Comparison of ENCODE assay signal across 8 cellular contexts in genomic region chr15:84570164-84570692, GRCh38. TPM values are rescaled to one million over a fixed set of nuclear protein-coding genes. Genes with fewer than 3 reads are reported as not detected.
DNase-seq lines count a peak whose midpoint lies in the region; ATAC-seq, FAIRE-seq and TF ChIP-seq lines count a peak whose summit lies in the region.

No MANE protein-coding gene starts in this region.

- no peaks in the 10 kb centered on the region for H4K20me1 ChIP-seq in MM.1S (ENCODE audit: insufficient read depth, low read length)

- H3K9me3 Mint-ChIP-seq in stimulated activated naive CD8-positive, alpha-beta T cell treated with anti-CD3 and anti-CD28 coated beads, Interleukin-15, Interleukin-2, amounts not matched to agents 100 ng/mL and 50 ng/mL, for 24 hours, result no peaks in the 10 kb centered on the region

- peaks cover 13% of the 10 kb centered on the region for H3K4me1 Mint-ChIP-seq in stimulated activated naive CD8-positive, alpha-beta T cell treated with anti-CD3 and anti-CD28 coated beads, Interleukin-15, Interleukin-2, amounts not matched to agents 100 ng/mL and 50 ng/mL, for 24 hours (ENCODE audit: low read depth)

- no peaks in the 10 kb centered on the region for H3K27me3 Mint-ChIP-seq in stimulated activated naive CD8-positive, alpha-beta T cell treated with anti-CD3 and anti-CD28 coated beads, Interleukin-15, Interleukin-2, amounts not matched to agents 100 ng/mL and 50 ng/mL, for 24 hours

- H3F3A ChIP-seq in MM.1S (ENCODE audit: insufficient read depth, low read length), result peaks cover 10% of the 10 kb centered on the region

- DNase-seq in MM.1S, result peak; percentile 46
- peak; percentile 26 for DNase-seq in activated T-cell treated with anti-CD3 and anti-CD28 coated beads for 4 hours
- DNase-seq in erythroblast (lab: John Stamatoyannopoulos, UW), result peak; percentile 76 to 77
- peak; percentile 61 for DNase-seq in myocyte (ENCODE audit: low read depth)
- no peak for DNase-seq in D721Med (ENCODE audit: insufficient read length, low spot score)
- no peak for DNase-seq in NCI-H748 (lab: John Stamatoyannopoulos, UW; ENCODE audit: unreplicated experiment)

- H2AFZ ChIP-seq in MM.1S (ENCODE audit: low read length), result peak overlapping the region; percentile 99

- no peak for TF ChIP-seq CTCF in MM.1S (IDR thresholded peaks at IDR 0.05; ENCODE audit: low read length)
- no peak for TF ChIP-seq CTCF in D721Med (IDR thresholded peaks at IDR 0.05; ENCODE audit: insufficient read depth, missing control alignments)

- no peaks in the 10 kb centered on the region for H3K36me3 ChIP-seq in MM.1S (replicated peaks; ENCODE audit: insufficient read depth, low read length)

- TF ChIP-seq POLR2A in erythroblast (IDR thresholded peaks at IDR 0.05; ENCODE audit: low read length), result no peak

- no peaks in the 10 kb centered on the region for H3K36me3 Mint-ChIP-seq in stimulated activated naive CD8-positive, alpha-beta T cell treated with anti-CD3 and anti-CD28 coated beads, Interleukin-15, Interleukin-2, amounts not matched to agents 100 ng/mL and 50 ng/mL, for 24 hours (ENCODE audit: low read depth)

- H3K27ac ChIP-seq in MM.1S (ENCODE audit: low read length), result peak overlapping the region; percentile 62; the same call in 1 of the 2 replicates

- no peaks in the 10 kb centered on the region for H3K9me3 ChIP-seq in MM.1S (replicated peaks; ENCODE audit: insufficient read depth, low read length)

- H3K27ac Mint-ChIP-seq in stimulated activated naive CD8-positive, alpha-beta T cell treated with anti-CD3 and anti-CD28 coated beads, Interleukin-15, Interleukin-2, amounts not matched to agents 100 ng/mL and 50 ng/mL, for 24 hours, result peak overlapping the region; percentile 70

- no peaks in the 10 kb centered on the region for H3K4me1 ChIP-seq in MM.1S (ENCODE audit: low read length)

- H3K9ac ChIP-seq in MM.1S (ENCODE audit: low read length), result peak overlapping the region; percentile 82

- peak; percentile 46 for ATAC-seq in GM18502 (IDR thresholded peaks at IDR 0.05; ENCODE audit: poor library complexity, unreplicated experiment)

- H3K79me2 ChIP-seq in MM.1S (ENCODE audit: low read length), result no peaks in the 10 kb centered on the region

- no peak for FAIRE-seq in D721Med (lab: Jason Lieb, UNC)

- peak overlapping the region; percentile 84 for H3K4me3 Mint-ChIP-seq in stimulated activated naive CD8-positive, alpha-beta T cell treated with anti-CD3 and anti-CD28 coated beads, Interleukin-15, Interleukin-2, amounts not matched to agents 100 ng/mL and 50 ng/mL, for 24 hours

- peak overlapping the region; percentile 62; the same call in 1 of the 2 replicates for H3K4me2 ChIP-seq in MM.1S (ENCODE audit: low read depth, low read length)

- H3K4me3 ChIP-seq in MM.1S (ENCODE audit: low read length), result peak overlapping the region; percentile 70

- no peaks in the 10 kb centered on the region for H3K9me2 ChIP-seq in MM.1S (replicated peaks; ENCODE audit: insufficient read depth, low read length)

- H3K27me3 ChIP-seq in MM.1S (replicated peaks; ENCODE audit: insufficient read depth, low read length), result no peaks in the 10 kb centered on the region

RNA-seq across cellular contexts. Expression of gene ZSCAN2, which starts 30.6 kb away (rescaled TPM):
- total RNA-seq in myocyte, result 13.3 and 20.1 TPM in 2 replicates
- polyA plus RNA-seq in myocyte (2012), result 16.1 TPM

Comparison
In these comparisons a context has a peak if more than half of its experiments do, and no peak if none do; other contexts are left out.
1. DNase-seq: peak in MM.1S (single experiment), activated T-cell treated with anti-CD3 and anti-CD28 coated beads for 4 hours (single experiment), erythroblast (2 of 2) and myocyte (single experiment); none in D721Med (single experiment) and NCI-H748 (single experiment).